In the genomic region with DNA sequence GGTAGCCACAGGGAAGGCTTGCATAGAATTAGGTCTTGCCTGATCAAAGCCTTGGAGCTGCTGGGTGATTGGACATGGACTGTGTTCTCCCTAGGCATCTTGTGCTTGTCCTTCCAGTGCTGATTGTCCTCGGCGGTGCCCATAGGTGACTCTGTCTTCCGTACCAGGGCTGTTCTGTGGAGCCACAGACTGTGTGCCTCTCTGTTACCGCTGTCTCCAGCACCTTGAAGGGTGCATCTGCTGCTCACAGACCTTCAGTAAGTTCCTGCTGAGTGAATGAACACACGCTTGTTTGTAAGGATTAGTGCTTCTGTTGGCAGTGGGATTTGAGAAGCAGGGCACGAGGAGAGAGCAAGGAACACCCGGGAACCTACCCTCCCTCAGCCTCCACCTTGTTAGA, we compare ENCODE assay signal across 1 cellular context.
TF ChIP-seq lines count a peak whose summit lies in the region.

No MANE protein-coding gene starts in this region.

TF ChIP-seq in H1, 55 proteins besides CTCF, POLR2A, EP300 and RAD21:
- TF ChIP-seq JUND (IDR thresholded peaks at IDR 0.05; ENCODE audit: low read length) (no peak), YY1 (IDR thresholded peaks at IDR 0.05; ENCODE audit: low read depth, low read length) (no peak), TAF7 (optimal IDR thresholded peaks at IDR 0.05; ENCODE audit: borderline replicate concordance, low read depth, low read length) (no peak), SP4 (IDR thresholded peaks at IDR 0.05; ENCODE audit: low read length) (no peak), CHD2 (IDR thresholded peaks at IDR 0.05; ENCODE audit: low read length) (no peak), SAP30 (IDR thresholded peaks at IDR 0.05; ENCODE audit: insufficient read depth, insufficient replicate concordance, low read length) (no peak), SIX5 (IDR thresholded peaks at IDR 0.05; ENCODE audit: low read depth, low read length) (no peak), SIRT6 (IDR thresholded peaks at IDR 0.05; ENCODE audit: low read length) (no peak), SIN3A (conservative IDR thresholded peaks at IDR 0.05 in 1 of 2, IDR thresholded peaks at IDR 0.05 in 1 of 2; ENCODE audit: low read depth in 1 of 2, low read length in 2 of 2) (no peak), TEAD4 (IDR thresholded peaks at IDR 0.05; ENCODE audit: low read depth, low read length) (no peak), TBP (IDR thresholded peaks at IDR 0.05; ENCODE audit: low read depth, low read length) (no peak)
